10 cellular contexts compared by ENCODE assay signal in genomic region chr1:154403300-154403943, GRCh38. TPM values are rescaled to one million over a fixed set of nuclear protein-coding genes. Genes with fewer than 3 reads are reported as not detected.
DNase-seq lines count a peak whose midpoint lies in the region; ATAC-seq, FAIRE-seq and TF ChIP-seq lines count a peak whose summit lies in the region.
"Had no signal": no experiment of that assay in that cellular context is flagged by ENCODE, and none has a peak within 500 bp of the region (broad histone marks: within the 10 kb centered on the region; RNA-seq: fewer than 3 reads in every experiment).

No MANE protein-coding gene starts in this region.

- no peaks in the 10 kb centered on the region for H3K27me3 Mint-ChIP-seq in T-helper 17 cell

- peak overlapping the region; percentile 82 for H3K27ac ChIP-seq in effector memory CD4-positive, alpha-beta T cell (ENCODE audit: insufficient read depth, low read length, poor library complexity, severe bottlenecking)
- H3K27ac ChIP-seq in upper lobe of right lung: no peak overlapping the region
- H3K27ac ChIP-seq: testis had no signal

- no peaks in the 10 kb centered on the region for H3K9me3 ChIP-seq in T-helper 17 cell (ENCODE audit: control insufficient read depth, low read length, poor library complexity, severe bottlenecking)
- no peaks in the 10 kb centered on the region for H3K9me3 ChIP-seq in effector memory CD4-positive, alpha-beta T cell (ENCODE audit: control insufficient read depth, low read length)
- H3K9me3 ChIP-seq in upper lobe of right lung: no peaks in the 10 kb centered on the region
- H3K9me3 ChIP-seq: testis had no signal

- no peaks in the 10 kb centered on the region for H3K36me3 ChIP-seq in effector memory CD4-positive, alpha-beta T cell (ENCODE audit: control insufficient read depth, insufficient read depth, low read length)
- no peaks in the 10 kb centered on the region for H3K36me3 ChIP-seq in upper lobe of right lung

- H3K4me3 Mint-ChIP-seq in T-helper 17 cell: peak overlapping the region; percentile 98

- no peak for FAIRE-seq in D721Med (lab: Jason Lieb, UNC)

- H3K27ac Mint-ChIP-seq in T-helper 17 cell: peak overlapping the region; percentile 98
- H3K27ac Mint-ChIP-seq: naive B cell had no signal

- no peak for TF ChIP-seq CTCF in upper lobe of right lung (IDR thresholded peaks at IDR 0.05)
- TF ChIP-seq CTCF in D721Med (IDR thresholded peaks at IDR 0.05; ENCODE audit: insufficient read depth, missing control alignments): no peak

- H3K4me1 Mint-ChIP-seq in T-helper 17 cell: peaks cover 45% of the 10 kb centered on the region

- peaks cover 42% of the 10 kb centered on the region for H3K4me1 ChIP-seq in effector memory CD4-positive, alpha-beta T cell (ENCODE audit: control insufficient read depth, insufficient read depth, low read length, poor library complexity, severe bottlenecking)
- H3K4me1 ChIP-seq in upper lobe of right lung: peaks cover 32% of the 10 kb centered on the region

- ATAC-seq in T-helper 17 cell (peak; percentile 28), upper lobe of right lung (no peak), GM18519 (IDR thresholded peaks at IDR 0.05; ENCODE audit: low FRiP score, unreplicated experiment) (no peak)

- H3K27me3 ChIP-seq in effector memory CD4-positive, alpha-beta T cell (replicated peaks; ENCODE audit: control insufficient read depth, insufficient read depth, low read length, poor library complexity, severe bottlenecking): no peaks in the 10 kb centered on the region
- no peaks in the 10 kb centered on the region for H3K27me3 ChIP-seq in upper lobe of right lung
- H3K27me3 ChIP-seq: testis had no signal

- peak; percentile 38 for DNase-seq in stimulated activated CD4-positive, alpha-beta T cell treated with anti-CD3 and anti-CD28 coated beads, Interleukin-15, amount 100 ng/mL, for 24 hours
- no peak for DNase-seq in stimulated activated CD4-positive, alpha-beta T cell treated with anti-CD3 and anti-CD28 coated beads, Interleukin-2, amount 100 ng/mL, for 48 hours
- DNase-seq in T-helper 17 cell: peak in 1 of 3 donors; percentile 27
- DNase-seq in effector memory CD4-positive, alpha-beta T cell: peak in 2 of 3 donors; percentile 27 to 36
- peak; percentile 61 for DNase-seq in upper lobe of right lung
- DNase-seq in D721Med (ENCODE audit: insufficient read length, low spot score): no peak
- no peak for DNase-seq in NCI-H1105 (lab: John Stamatoyannopoulos, UW)
- DNase-seq: naive B cell, testis had no signal

- intact Hi-C loops in upper lobe of right lung (cut with DNase I): no loop called here

- no peak overlapping the region for H3K4me3 ChIP-seq in effector memory CD4-positive, alpha-beta T cell (ENCODE audit: insufficient read depth, low read depth, low read length, poor library complexity, severe bottlenecking)
- H3K4me3 ChIP-seq in upper lobe of right lung: no peak overlapping the region
- H3K4me3 ChIP-seq: testis had no signal

- peaks cover 2% of the 10 kb centered on the region for H3K36me3 Mint-ChIP-seq in T-helper 17 cell (ENCODE audit: low read depth)
- H3K36me3 Mint-ChIP-seq: naive B cell had no signal

RNA-seq across cellular contexts. Expression of gene IL6R, which starts 1.7 kb away (rescaled TPM):
- total RNA-seq in T-helper 17 cell (10 to 100 TPM; 72.8 to 79.0 TPM), upper lobe of right lung (60.2 TPM)

Comparison
In these comparisons a context has a peak if more than half of its experiments do, and no peak if none do; other contexts are left out.
1. DNase-seq: peak in stimulated activated CD4-positive, alpha-beta T cell treated with anti-CD3 and anti-CD28 coated beads, Interleukin-15, amount 100 ng/mL, for 24 hours (single experiment), effector memory CD4-positive, alpha-beta T cell (2 of 3) and upper lobe of right lung (single experiment); none in stimulated activated CD4-positive, alpha-beta T cell treated with anti-CD3 and anti-CD28 coated beads, Interleukin-2, amount 100 ng/mL, for 48 hours (0 of 2), D721Med (single experiment) and NCI-H1105 (single experiment).